9 cellular contexts compared by ENCODE assay signal in genomic region chr12:104740668-104741067, GRCh38.
DNase-seq lines count a peak whose midpoint lies in the region; ATAC-seq, FAIRE-seq and TF ChIP-seq lines count a peak whose summit lies in the region.
"Had no signal": no experiment of that assay in that cellular context is flagged by ENCODE, and none has a peak within 500 bp of the region (broad histone marks: within the 10 kb centered on the region; RNA-seq: fewer than 3 reads in every experiment).

No MANE protein-coding gene starts in this region.

- H3K36me3 ChIP-seq in BLaER1 (no peaks in the 10 kb centered on the region), adrenal gland (replicated peaks in 1 of 2) (no peaks in the 10 kb centered on the region)
- H3K36me3 ChIP-seq: gastrocnemius medialis had no signal

- TF ChIP-seq POLR2A in adrenal gland (IDR thresholded peaks at IDR 0.05) = no peak

- H3K4me3 ChIP-seq in BLaER1 = no peak overlapping the region; the same call in 1 of the 2 replicates
- H3K4me3 ChIP-seq in adrenal gland = no peak overlapping the region
- H3K4me3 ChIP-seq: gastrocnemius medialis had no signal

- H3K9me3 ChIP-seq in BLaER1 (no peaks in the 10 kb centered on the region), adrenal gland (replicated peaks in 1 of 3) (no peaks in the 10 kb centered on the region)
- H3K9me3 ChIP-seq: gastrocnemius medialis had no signal

- peak overlapping the region; percentile 77 for H3K4me2 ChIP-seq in BLaER1

- ATAC-seq in HG03159 (IDR thresholded peaks at IDR 0.05; ENCODE audit: unreplicated experiment) = peak; percentile 74

- H3K27me3 ChIP-seq in BLaER1 = no peaks in the 10 kb centered on the region
- no peaks in the 10 kb centered on the region for H3K27me3 ChIP-seq in adrenal gland
- H3K27me3 ChIP-seq: gastrocnemius medialis had no signal

- peak overlapping the region; percentile 9 for H3K27ac ChIP-seq in BLaER1
- peak overlapping the region in 1 of 5 donors; percentile 67 for H3K27ac ChIP-seq in adrenal gland
- H3K27ac ChIP-seq: gastrocnemius medialis had no signal

- H3K4me1 ChIP-seq in BLaER1 = peaks cover 91% of the 10 kb centered on the region
- peaks cover 0 to 16% of the 10 kb centered on the region in 2 donors for H3K4me1 ChIP-seq in adrenal gland (replicated peaks in 1 of 2)

- peak overlapping the region; percentile 45; the same call in 1 of the 2 replicates for H3K9ac ChIP-seq in BLaER1

- DNase-seq in GM19239 (ENCODE audit: insufficient read length, low spot score) = no peak
- DNase-seq in adrenal gland = peak in 4 of 7 donors; percentile 26 to 64 (median 46)
- peak; percentile 48 for DNase-seq in superior temporal gyrus (ENCODE audit: extremely low spot score)
- no peak for DNase-seq in DMS53 (lab: John Stamatoyannopoulos, UW)
- DNase-seq in SW480 (ENCODE audit: low spot score) = no peak
- DNase-seq in AG20443 (ENCODE audit: low spot score) = no peak

- H4K20me1 ChIP-seq in BLaER1 = peaks cover 100% of the 10 kb centered on the region

- 49 to 63% (median 59%) methylated on average over 6 of the region's 6 CpGs for WGBS in adrenal gland, 4 donors

- FAIRE-seq in GM19239 (lab: Jason Lieb, UNC) = peak; percentile 95

- intact Hi-C loops in adrenal gland (cut with DNase I) = no loop called here

- TF ChIP-seq CTCF in adrenal gland (IDR thresholded peaks at IDR 0.05) = no peak

Comparison
In these comparisons a context has a peak if more than half of its experiments do, and no peak if none do; other contexts are left out.
1. DNase-seq: peak in adrenal gland (4 of 7) and superior temporal gyrus (single experiment); none in GM19239 (single experiment), DMS53 (single experiment), SW480 (single experiment) and AG20443 (single experiment).